Comparison of ENCODE assay signal across 22 cellular contexts in genomic region chr2:14454102-14454676, GRCh38.
"Had no signal": no experiment of that assay in that cellular context is flagged by ENCODE, and none has a peak within 500 bp of the region (broad histone marks: within the 10 kb centered on the region; RNA-seq: fewer than 3 reads in every experiment).

No MANE protein-coding gene starts in this region.

- H3K4me3 ChIP-seq: dorsolateral prefrontal cortex, esophagus squamous epithelium, gastroesophageal sphincter, lung, psoas muscle, right lobe of liver, tibial artery, upper lobe of right lung had no signal

- H3K36me3 ChIP-seq: esophagus squamous epithelium, gastroesophageal sphincter, neutrophil, right lobe of liver, tibial artery, upper lobe of right lung had no signal

- H3K4me1 ChIP-seq: esophagus squamous epithelium, gastroesophageal sphincter, psoas muscle, right lobe of liver, tibial artery, upper lobe of right lung had no signal

- H3K9me3 ChIP-seq: esophagus squamous epithelium, gastroesophageal sphincter, neutrophil, psoas muscle, right lobe of liver, tibial artery, upper lobe of right lung had no signal

- ATAC-seq: gastroesophageal sphincter; left cardiac atrium; left ventricle myocardium superior; naive thymus-derived CD8-positive, alpha-beta T cell; psoas muscle; right lobe of liver; stimulated activated memory B cell treated with anti-CD40 and anti-IgM and Interleukin-4, amounts not matched to agents 10 μg/mL and 1 μg/mL and 100 μg/mL, for 72 hours; upper lobe of right lung had no signal

- DNase-seq: cortex of kidney; dorsolateral prefrontal cortex; effector CD8-positive, alpha-beta T cell; esophagus squamous epithelium; foreskin fibroblast; glutamatergic neuron; immature natural killer cell; left cardiac atrium; left ventricle myocardium superior; mesenchymal stem cell; naive thymus-derived CD8-positive, alpha-beta T cell; psoas muscle; retina; right lobe of liver; stimulated activated CD4-positive, alpha-beta T cell treated with anti-CD3 and anti-CD28 coated beads, Interleukin-4, amount 100 ng/mL, for 24 hours; tibial artery; upper lobe of right lung had no signal

- H3K27me3 ChIP-seq: dorsolateral prefrontal cortex, esophagus squamous epithelium, gastroesophageal sphincter, neutrophil, right lobe of liver, tibial artery, upper lobe of right lung had no signal

- H3K27ac ChIP-seq: dorsolateral prefrontal cortex, epithelial cell of prostate, esophagus squamous epithelium, gastroesophageal sphincter, neutrophil, psoas muscle, right lobe of liver, tibial artery, upper lobe of right lung had no signal
